In the genomic region with DNA sequence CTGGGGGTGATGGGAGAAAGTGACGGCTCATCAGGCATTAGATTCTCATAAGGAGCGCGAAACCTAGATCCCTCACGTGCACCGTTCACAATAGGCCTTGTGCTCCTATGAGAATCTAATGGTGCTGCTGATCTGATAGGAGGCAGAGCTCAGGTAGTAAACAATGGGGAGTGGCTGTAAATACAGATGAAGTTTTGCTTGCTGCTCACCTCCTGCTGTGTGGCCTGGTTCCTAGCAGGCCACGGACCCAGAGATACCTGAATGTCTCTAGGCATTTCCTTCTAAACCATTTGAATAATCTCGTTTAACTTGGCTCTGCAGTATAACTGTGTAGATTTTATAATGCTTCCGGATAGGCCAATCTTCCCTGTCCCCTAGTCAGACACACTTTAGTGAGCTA, we compare ENCODE assay signal across 31 cellular contexts.
"Had no signal": no experiment of that assay in that cellular context is flagged by ENCODE, and none has a peak within 500 bp of the region (broad histone marks: within the 10 kb centered on the region; RNA-seq: fewer than 3 reads in every experiment).

No MANE protein-coding gene starts in this region.

- H3K4me2 ChIP-seq: neural progenitor cell, smooth muscle cell had no signal

- H3K27ac Mint-ChIP-seq: immature natural killer cell; mesothelial cell of epicardium; naive B cell; natural killer cell; nephron progenitor cell; neural progenitor cell; stimulated activated memory B cell treated with anti-CD40 and anti-IgM and Interleukin-4, amounts not matched to agents 10 μg/mL and 1 μg/mL and 100 μg/mL, for 72 hours; stimulated activated naive CD8-positive, alpha-beta T cell treated with anti-CD3 and anti-CD28 coated beads, Interleukin-15, amount 100 ng/mL, for 72 hours; type B pancreatic cell had no signal

- H3K4me1 ChIP-seq: left lung, lower lobe of right lung, neural progenitor cell, parathyroid adenoma, psoas muscle, right atrium auricular region, right lobe of liver, tibial nerve, uterus had no signal

- H3K9me3 ChIP-seq: left lung, lower lobe of right lung, neutrophil, right lobe of liver, tibial nerve, uterus had no signal

- H3K4me3 ChIP-seq: left lung, lower lobe of right lung, neural progenitor cell, psoas muscle, right atrium auricular region, right lobe of liver, smooth muscle cell, tibial nerve, uterus had no signal

- H3K4me1 Mint-ChIP-seq: immature natural killer cell; mesothelial cell of epicardium; naive B cell; natural killer cell; nephron progenitor cell; neural progenitor cell; stimulated activated memory B cell treated with anti-CD40 and anti-IgM and Interleukin-4, amounts not matched to agents 10 μg/mL and 1 μg/mL and 100 μg/mL, for 72 hours; stimulated activated naive CD8-positive, alpha-beta T cell treated with anti-CD3 and anti-CD28 coated beads, Interleukin-15, amount 100 ng/mL, for 72 hours had no signal

- H3K36me3 Mint-ChIP-seq: naive B cell; neural progenitor cell; stimulated activated memory B cell treated with anti-CD40 and anti-IgM and Interleukin-4, amounts not matched to agents 10 μg/mL and 1 μg/mL and 100 μg/mL, for 72 hours; type B pancreatic cell had no signal

- ATAC-seq: left colon; left lung; lower lobe of right lung; natural killer cell; psoas muscle; right lobe of liver; stimulated activated memory B cell treated with anti-CD40 and anti-IgM and Interleukin-4, amounts not matched to agents 10 μg/mL and 1 μg/mL and 100 μg/mL, for 72 hours; stimulated activated naive CD8-positive, alpha-beta T cell treated with anti-CD3 and anti-CD28 coated beads, Interleukin-15, amount 100 ng/mL, for 72 hours had no signal

- H3K27me3 ChIP-seq: left lung, neural progenitor cell, right atrium auricular region, right lobe of liver, tibial nerve, uterus had no signal

- DNase-seq: hypothalamus; immature natural killer cell; kidney; left colon; left lung; lower lobe of right lung; mammary epithelial cell; mesenchymal stem cell; naive B cell; natural killer cell; nephron progenitor cell; occipital lobe; psoas muscle; right lobe of liver; stimulated activated CD4-positive, alpha-beta T cell treated with anti-CD3 and anti-CD28 coated beads, Interleukin-1b, Interleukin-23, amount 100 ng/mL, for 48 hours; stimulated activated CD4-positive, alpha-beta T cell treated with anti-CD3 and anti-CD28 coated beads, Interleukin-2, amount 100 ng/mL, for 48 hours; stimulated activated CD4-positive, alpha-beta T cell treated with anti-CD3 and anti-CD28 coated beads, Interleukin-4, amount 100 ng/mL, for 4 hours; stimulated activated CD8-positive, alpha-beta memory T cell treated with anti-CD3 and anti-CD28 coated beads, Interleukin-4, amount 100 ng/mL, for 48 hours; stimulated activated naive CD4-positive, alpha-beta T cell treated with Interleukin-2 at 50 U/mL for 16 hours; stimulated activated naive CD8-positive, alpha-beta T cell treated with anti-CD3 and anti-CD28 coated beads, Interleukin-15, amount 100 ng/mL, for 72 hours; substantia nigra; uterus had no signal

- H3K27ac ChIP-seq: left lung, lower lobe of right lung, neural progenitor cell, neutrophil, parathyroid adenoma, psoas muscle, right atrium auricular region, right lobe of liver, tibial nerve, uterus had no signal

- H3K9ac ChIP-seq: neural progenitor cell, parathyroid adenoma had no signal

- H3K36me3 ChIP-seq: neural progenitor cell, neutrophil, right atrium auricular region, right lobe of liver, uterus had no signal

- H3K4me3 Mint-ChIP-seq: immature natural killer cell; mesothelial cell of epicardium; naive B cell; natural killer cell; nephron progenitor cell; neural progenitor cell; stimulated activated memory B cell treated with anti-CD40 and anti-IgM and Interleukin-4, amounts not matched to agents 10 μg/mL and 1 μg/mL and 100 μg/mL, for 72 hours; stimulated activated naive CD8-positive, alpha-beta T cell treated with anti-CD3 and anti-CD28 coated beads, Interleukin-15, amount 100 ng/mL, for 72 hours; type B pancreatic cell had no signal

- H3K9me3 Mint-ChIP-seq: natural killer cell; nephron progenitor cell; neural progenitor cell; stimulated activated naive CD8-positive, alpha-beta T cell treated with anti-CD3 and anti-CD28 coated beads, Interleukin-15, amount 100 ng/mL, for 72 hours; type B pancreatic cell had no signal

- H2AFZ ChIP-seq: neural progenitor cell, parathyroid adenoma had no signal
